Comparison of ENCODE assay signal across 23 cellular contexts in genomic region chr3:11969986-11970385, GRCh38. TPM values are rescaled to one million over a fixed set of nuclear protein-coding genes. Genes with fewer than 3 reads are reported as not detected.
A peak's percentile ranks its signal among the peaks of the same experiment; 100 is the strongest.
DNase-seq lines count a peak whose midpoint lies in the region; ATAC-seq lines count a peak whose summit lies in the region.
"Had no signal": no experiment of that assay in that cellular context is flagged by ENCODE, and none has a peak within 500 bp of the region (broad histone marks: within the 10 kb centered on the region; RNA-seq: fewer than 3 reads in every experiment).

No MANE protein-coding gene starts in this region.

- H3K4me1 Mint-ChIP-seq in stimulated activated memory B cell treated with anti-CD40 and anti-IgM and Interleukin-4, amounts not matched to agents 10 μg/mL and 1 μg/mL and 100 μg/mL, for 72 hours, result no peaks in the 10 kb centered on the region
- H3K4me1 Mint-ChIP-seq: CD4-positive, CD25-positive, alpha-beta regulatory T cell had no signal

- peaks cover 2% of the 10 kb centered on the region for H3K9me3 Mint-ChIP-seq in stimulated activated memory B cell treated with anti-CD40 and anti-IgM and Interleukin-4, amounts not matched to agents 10 μg/mL and 1 μg/mL and 100 μg/mL, for 72 hours
- H3K9me3 Mint-ChIP-seq: CD4-positive, CD25-positive, alpha-beta regulatory T cell had no signal

- H3K27ac ChIP-seq in angular gyrus (ENCODE audit: low read depth, low read length), result peak overlapping the region; percentile 54
- H3K27ac ChIP-seq: BLaER1 had no signal

- peaks cover 14% of the 10 kb centered on the region for H3K27me3 Mint-ChIP-seq in stimulated activated memory B cell treated with anti-CD40 and anti-IgM and Interleukin-4, amounts not matched to agents 10 μg/mL and 1 μg/mL and 100 μg/mL, for 72 hours

- no peak overlapping the region for H3K27ac Mint-ChIP-seq in stimulated activated memory B cell treated with anti-CD40 and anti-IgM and Interleukin-4, amounts not matched to agents 10 μg/mL and 1 μg/mL and 100 μg/mL, for 72 hours
- H3K27ac Mint-ChIP-seq: CD4-positive, CD25-positive, alpha-beta regulatory T cell had no signal

- H3K36me3 Mint-ChIP-seq in stimulated activated memory B cell treated with anti-CD40 and anti-IgM and Interleukin-4, amounts not matched to agents 10 μg/mL and 1 μg/mL and 100 μg/mL, for 72 hours, result no peaks in the 10 kb centered on the region
- H3K36me3 Mint-ChIP-seq: CD4-positive, CD25-positive, alpha-beta regulatory T cell had no signal

- peak; percentile 16 for ATAC-seq in stimulated activated memory B cell treated with anti-CD40 and anti-IgM and Interleukin-4, amounts not matched to agents 10 μg/mL and 1 μg/mL and 100 μg/mL, for 72 hours
- ATAC-seq in HG03280 (IDR thresholded peaks at IDR 0.05; ENCODE audit: unreplicated experiment) (no peak), GM18517 (IDR thresholded peaks at IDR 0.05; ENCODE audit: unreplicated experiment) (no peak)
- ATAC-seq: PC-3 had no signal

- no peak overlapping the region for H3K4me3 Mint-ChIP-seq in stimulated activated memory B cell treated with anti-CD40 and anti-IgM and Interleukin-4, amounts not matched to agents 10 μg/mL and 1 μg/mL and 100 μg/mL, for 72 hours
- H3K4me3 Mint-ChIP-seq: CD4-positive, CD25-positive, alpha-beta regulatory T cell had no signal

- DNase-seq in G401 (ENCODE audit: low spot score) (peak; percentile 88), left kidney (ENCODE audit: low read depth, low spot score) (peak; percentile 65), T-helper 2 cell (no peak)
- DNase-seq: CD4-positive, CD25-positive, alpha-beta regulatory T cell; DMS53; GOT3; HCEC 1CT; KBM-7; MV-4-11; NCI-H1105 treated with DMSO at 0.1 percent for 48 hours; NCI-H146; NCI-H2029; NCI-H446 treated with DMSO at 0.1 percent for 48 hours; NCI-H69; PC-3; SK-N-SH had no signal

- in situ Hi-C loops in G401 (cut with HindIII; ENCODE audit: low sequenced_read_pairs), result no loop called here

RNA-seq across cellular contexts. Expression of gene SYN2, which starts 34.2 kb away (rescaled TPM):
- total RNA-seq in G401 (2014; rRNA removed; shearing (Covaris generic)), result 0.86 TPM in 1 of 2 replicates, not detected in the other
- total RNA-seq: CD4-positive, CD25-positive, alpha-beta regulatory T cell; LHCN-M2; MCF 10A had no signal

Comparison
In these comparisons a context has a peak if more than half of its experiments do, and no peak if none do; other contexts are left out.
1. DNase-seq: peak in G401 (single experiment) and left kidney (single experiment); none in T-helper 2 cell (0 of 5).